ENCODE assay signal across 8 cellular contexts in the genomic region with DNA sequence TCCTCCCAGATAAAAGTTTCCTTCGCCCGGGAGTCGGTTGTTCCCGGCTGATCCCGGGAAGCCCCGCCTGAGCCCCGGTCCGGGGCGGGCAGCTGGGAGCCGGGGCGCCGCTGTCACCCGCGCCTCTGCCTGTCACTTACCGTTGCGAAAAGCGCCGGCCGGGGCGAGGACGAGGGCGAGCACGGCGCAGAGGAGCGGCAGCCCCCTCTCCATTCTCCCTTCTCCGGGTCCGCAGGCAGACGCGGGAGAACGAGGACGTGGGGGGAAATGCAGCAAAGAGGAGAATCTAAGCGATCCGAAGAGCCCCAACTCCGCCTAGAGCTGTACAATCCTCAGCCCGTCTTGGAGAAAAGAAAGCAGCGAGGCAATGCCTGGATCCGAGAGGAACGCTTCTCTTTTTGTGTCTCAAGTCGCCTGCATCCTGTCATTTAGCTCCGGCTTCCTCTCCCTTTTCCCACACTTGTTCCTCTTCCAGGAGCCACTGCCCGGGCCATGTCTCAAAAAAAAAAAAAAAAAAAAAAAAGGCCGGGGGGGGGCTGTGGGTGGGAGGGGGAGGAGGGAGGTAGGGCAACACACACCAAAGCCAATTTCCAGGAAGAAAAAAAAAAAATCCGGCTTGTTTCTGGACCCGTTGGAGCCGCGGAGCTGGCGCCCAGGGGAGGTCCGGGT. TPM values are rescaled to one million over a fixed set of nuclear protein-coding genes. Genes with fewer than 3 reads are reported as not detected.
DNase-seq lines count a peak whose midpoint lies in the region; ATAC-seq and TF ChIP-seq lines count a peak whose summit lies in the region.

NRP1 (minus strand) TSS at position 498 of the 669 bp plus-strand sequence; CDS start at position 213, 285 bp downstream.

- no peaks in the 10 kb centered on the region for H3K36me3 ChIP-seq in A673 (ENCODE audit: insufficient read depth, low read length, poor library complexity, severe bottlenecking)
- H3K36me3 ChIP-seq in Panc1 (ENCODE audit: control insufficient read depth, insufficient read depth, low read length): peaks cover 9% of the 10 kb centered on the region; the same call in 1 of the 2 replicates

- BruUV-seq in A673 (replicated peaks; lab: Mats Ljungman, UMichigan): TSS peak; percentile 51
- BruUV-seq in Panc1 (replicated peaks; lab: Mats Ljungman, UMichigan): no TSS peak

- H3K4me3 ChIP-seq in A673 (ENCODE audit: low read depth, low read length, poor library complexity, severe bottlenecking) (peak within 1 kb of the TSS; percentile 64), GM12865 (ENCODE audit: low read depth, low read length) (peak within 1 kb of the TSS; percentile 42), Panc1 (ENCODE audit: low read depth in 2 of 2, low read length in 2 of 2) (peak within 1 kb of the TSS; percentile 61 to 95)

- POLR2A ChIA-PET in A673 (lab: Charles Lee; ENCODE audit: low non-redundant PET): interaction anchor here (0.8 kb wide), 1 partner anchor 1304 kb away, joined by 4 read pairs; no protein-coding TSS in a partner anchor
- POLR2A ChIA-PET in Panc1 (lab: Charles Lee): interaction anchor here (0.7 kb wide), 1 partner anchor 705 kb away, joined by 14 read pairs; no protein-coding TSS in a partner anchor

- in situ Hi-C loops in Panc1 (cut with HindIII; ENCODE audit: low pct_unique_long_range_greater_than_20kb, low sequenced_read_pairs): no loop called here

- peaks cover 14% of the 10 kb centered on the region for H3K4me1 Mint-ChIP-seq in stimulated activated effector memory CD8-positive, alpha-beta T cell treated with anti-CD3 and anti-CD28 coated beads, Interleukin-12 subunit alpha, Interleukin-12 subunit beta, amount 100 ng/mL, for 72 hours

- H3K27me3 ChIP-seq in A673 (replicated peaks; ENCODE audit: insufficient read depth, low read depth, low read length, poor library complexity) (no peaks in the 10 kb centered on the region), Panc1 (ENCODE audit: control insufficient read depth, insufficient read depth, low read length) (no peaks in the 10 kb centered on the region)

- no peak within 1 kb of the TSS for H3K27ac Mint-ChIP-seq in stimulated activated effector memory CD8-positive, alpha-beta T cell treated with anti-CD3 and anti-CD28 coated beads, Interleukin-12 subunit alpha, Interleukin-12 subunit beta, amount 100 ng/mL, for 72 hours

- ATAC-seq in Panc1: no peak
- ATAC-seq in stimulated activated effector memory CD8-positive, alpha-beta T cell treated with anti-CD3 and anti-CD28 coated beads, Interleukin-12 subunit alpha, Interleukin-12 subunit beta, amount 100 ng/mL, for 72 hours: peak; percentile 52

- TF ChIP-seq CTCF in A673 (conservative IDR thresholded peaks at IDR 0.05; ENCODE audit: low read depth, low read length) (no peak), GM12865 (IDR thresholded peaks at IDR 0.05; ENCODE audit: insufficient read depth, low read depth, low read length, missing control alignments) (no peak), Panc1 (IDR thresholded peaks at IDR 0.05) (no peak)

- CTCF ChIA-PET in A673 (lab: Charles Lee): interaction anchor here (0.6 to 2.5 kb wide), 5 partner anchors 34 to 903 kb away, joined by 3 to 10 read pairs (median 4); no protein-coding TSS in a partner anchor
- CTCF ChIA-PET in Panc1 (lab: Charles Lee): no interaction called here

- intact Hi-C loops in A673 (cut with micrococcal nuclease; ENCODE audit: unreplicated experiment): loop anchor here (10.0 kb wide), 3 partner anchors 420 to 1060 kb away; no protein-coding TSS in a partner anchor
- intact Hi-C loops in Panc1 (cut with micrococcal nuclease; ENCODE audit: unreplicated experiment): loop anchor here (5.0 to 10.0 kb wide), 2 partner anchors 1190 to 1303 kb away; no protein-coding TSS in a partner anchor

- H3K4me1 ChIP-seq in A673 (ENCODE audit: insufficient read depth, low read length, poor library complexity, severe bottlenecking) (peaks cover 36% of the 10 kb centered on the region), Panc1 (ENCODE audit: control insufficient read depth, insufficient read depth, low read length) (peaks cover 18% of the 10 kb centered on the region)

- peak; percentile 66 for DNase-seq in A673 (ENCODE audit: low spot score)
- DNase-seq in GM12865 (ENCODE audit: low read depth): peak; percentile 5
- DNase-seq in Panc1 (ENCODE audit: low read depth, low spot score): no peak
- peak; percentile 29 for DNase-seq in cerebellar cortex (ENCODE audit: low spot score)
- DNase-seq in kidney tubule cell (ENCODE audit: low spot score): peak; percentile 40
- no peak for DNase-seq in stimulated activated effector memory CD8-positive, alpha-beta T cell treated with anti-CD3 and anti-CD28 coated beads, Interleukin-12 subunit alpha, Interleukin-12 subunit beta, amount 100 ng/mL, for 72 hours (ENCODE audit: low spot score in 2 of 2)
- DNase-seq in NCI-H510A (lab: John Stamatoyannopoulos, UW): no peak
- no peak for DNase-seq in NK-92 treated with Interleukin-12 subunit alpha and Interleukin-12 subunit beta, amount 100 ng/mL, for 24 hours (lab: John Stamatoyannopoulos, UW)

- no peaks in the 10 kb centered on the region for H3K36me3 Mint-ChIP-seq in stimulated activated effector memory CD8-positive, alpha-beta T cell treated with anti-CD3 and anti-CD28 coated beads, Interleukin-12 subunit alpha, Interleukin-12 subunit beta, amount 100 ng/mL, for 72 hours

- H3K9me3 Mint-ChIP-seq in stimulated activated effector memory CD8-positive, alpha-beta T cell treated with anti-CD3 and anti-CD28 coated beads, Interleukin-12 subunit alpha, Interleukin-12 subunit beta, amount 100 ng/mL, for 72 hours: no peaks in the 10 kb centered on the region

- peak within 1 kb of the TSS; percentile 47 for H3K27ac ChIP-seq in A673 (ENCODE audit: low read depth, low read length, poor library complexity, severe bottlenecking)
- peak within 1 kb of the TSS; percentile 88 for H3K27ac ChIP-seq in Panc1 (ENCODE audit: low read length)

- H3K4me3 Mint-ChIP-seq in stimulated activated effector memory CD8-positive, alpha-beta T cell treated with anti-CD3 and anti-CD28 coated beads, Interleukin-12 subunit alpha, Interleukin-12 subunit beta, amount 100 ng/mL, for 72 hours: peak within 1 kb of the TSS; percentile 64

- H3K9me3 ChIP-seq in A673 (ENCODE audit: low read depth, low read length, poor library complexity, severe bottlenecking) (no peaks in the 10 kb centered on the region), Panc1 (ENCODE audit: control insufficient read depth, insufficient read depth, low read depth, low read length) (no peaks in the 10 kb centered on the region)

RNA-seq across cellular contexts. Expression of gene NRP1, which starts in this region (rescaled TPM):
- total RNA-seq in A673 (2021): 31.7 and 32.8 TPM in 2 replicates
- total RNA-seq in Panc1 (2021; ENCODE audit: unreplicated experiment): 93.4 TPM
- 75.5 TPM for polyA plus RNA-seq in Panc1 (2012; ENCODE audit: insufficient read length)

Comparison
In these comparisons a context has a peak if more than half of its experiments do, and no peak if none do; other contexts are left out.
1. DNase-seq: peak in A673 (single experiment), GM12865 (single experiment), cerebellar cortex (single experiment) and kidney tubule cell (single experiment); none in Panc1 (single experiment), stimulated activated effector memory CD8-positive, alpha-beta T cell treated with anti-CD3 and anti-CD28 coated beads, Interleukin-12 subunit alpha, Interleukin-12 subunit beta, amount 100 ng/mL, for 72 hours (0 of 2), NCI-H510A (single experiment) and NK-92 treated with Interleukin-12 subunit alpha and Interleukin-12 subunit beta, amount 100 ng/mL, for 24 hours (single experiment).
2. Peak in every context shown above with its lines, with median percentiles within 50 percentile points of each other: H3K4me3 ChIP-seq.